Comparison of ENCODE assay signal across 17 cellular contexts in the genomic region with DNA sequence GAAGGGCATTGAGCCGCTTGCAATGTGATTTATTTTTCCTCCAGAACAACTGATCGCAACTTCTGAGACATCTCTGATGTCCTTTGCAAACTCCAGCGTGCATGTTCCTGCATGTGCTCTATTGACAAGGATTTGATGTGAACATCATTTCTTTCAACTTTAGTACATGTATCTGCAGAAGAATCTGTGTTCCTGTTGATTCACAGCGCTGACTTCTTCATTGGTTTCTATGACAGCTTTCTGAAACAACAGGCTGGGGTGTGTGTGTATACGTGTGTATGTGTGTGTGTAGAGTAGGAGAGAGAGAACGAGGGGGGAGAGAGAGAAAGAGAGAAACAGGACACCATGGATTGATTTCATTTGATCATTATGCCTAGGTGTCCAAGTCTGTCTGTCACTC. TPM values are rescaled to one million over a fixed set of nuclear protein-coding genes. Genes with fewer than 3 reads are reported as not detected.
DNase-seq lines count a peak whose midpoint lies in the region; ATAC-seq and TF ChIP-seq lines count a peak whose summit lies in the region.
"Had no signal": no experiment of that assay in that cellular context is flagged by ENCODE, and none has a peak within 500 bp of the region (broad histone marks: within the 10 kb centered on the region; RNA-seq: fewer than 3 reads in every experiment).

No MANE protein-coding gene starts in this region.

- H2AFZ ChIP-seq in GM23338 = peak overlapping the region; percentile 70; the same call in 1 of the 2 replicates
- H2AFZ ChIP-seq: GM23248 had no signal

- H3F3A ChIP-seq in GM23338 (replicated peaks; ENCODE audit: low read depth) = no peaks in the 10 kb centered on the region

- no peak for ATAC-seq in GM23338
- no peak for ATAC-seq in Right ventricle myocardium superior (ENCODE audit: poor library complexity)
- ATAC-seq: A549 had no signal

- H3K27me3 Mint-ChIP-seq in GM23338 (ENCODE audit: insufficient read depth, low read depth, poor library complexity) (peaks cover 2% of the 10 kb centered on the region), nephron progenitor cell (ENCODE audit: low read depth, poor library complexity) (no peaks in the 10 kb centered on the region)
- H3K27me3 Mint-ChIP-seq: CD4-positive, alpha-beta T cell had no signal

- intact Hi-C loops in uterus (cut with DNase I; ENCODE audit: low total_unique reads) = no loop called here
- intact Hi-C loops in Right ventricle myocardium superior (cut with DNase I) = no loop called here

- no peak overlapping the region for H3K27ac ChIP-seq in GM23338 (ENCODE audit: low read depth)
- H3K27ac ChIP-seq in epithelial cell of prostate = no peak overlapping the region
- H3K27ac ChIP-seq in uterus = no peak overlapping the region
- H3K27ac ChIP-seq: 22Rv1, A549, C4-2B, GM23248 had no signal

- H3K4me1 Mint-ChIP-seq in GM23338 = peaks cover 11% of the 10 kb centered on the region
- peaks cover 58% of the 10 kb centered on the region for H3K4me1 Mint-ChIP-seq in nephron progenitor cell

- no peaks in the 10 kb centered on the region for H4K20me1 ChIP-seq in GM23338 (replicated peaks; ENCODE audit: insufficient read depth)

- DNase-seq in DMS53 (lab: John Stamatoyannopoulos, UW) = peak; percentile 35
- no peak for DNase-seq in DMS53 treated with DMSO at 0.1 percent for 48 hours (lab: John Stamatoyannopoulos, UW; ENCODE audit: unreplicated experiment)
- no peak for DNase-seq in GM23338 (ENCODE audit: low spot score)
- peak; percentile 57 for DNase-seq in epithelial cell of prostate (ENCODE audit: low read depth, low spot score)
- DNase-seq in nephron progenitor cell = no peak
- no peak for DNase-seq in uterus
- DNase-seq in DMS153 (lab: John Stamatoyannopoulos, UW) = no peak
- DNase-seq in Right ventricle myocardium superior = no peak
- DNase-seq: AML-193; Caco-2; CD4-positive, alpha-beta T cell; GM23248; HCEC 1CT; IMR-90 had no signal

- H3K9me3 Mint-ChIP-seq in GM23338 (no peaks in the 10 kb centered on the region), nephron progenitor cell (no peaks in the 10 kb centered on the region)
- H3K9me3 Mint-ChIP-seq: CD4-positive, alpha-beta T cell had no signal

- H3K4me1 ChIP-seq in GM23338 (ENCODE audit: insufficient read depth) (peaks cover 5% of the 10 kb centered on the region; the same call in 1 of the 2 replicates), uterus (no peaks in the 10 kb centered on the region)

- no peak for TF ChIP-seq CTCF in GM23338 (conservative IDR thresholded peaks at IDR 0.05; ENCODE audit: low read depth in 2 of 2)
- no peak for TF ChIP-seq CTCF in nephron progenitor cell (IDR thresholded peaks at IDR 0.05)
- no peak for TF ChIP-seq CTCF in uterus (IDR thresholded peaks at IDR 0.05)

- H3K4me3 Mint-ChIP-seq in GM23338 = no peak overlapping the region
- H3K4me3 Mint-ChIP-seq in nephron progenitor cell = peak overlapping the region; percentile 43
- H3K4me3 Mint-ChIP-seq: CD4-positive, alpha-beta T cell had no signal

- H3K9me2 ChIP-seq in GM23338 (ENCODE audit: insufficient read depth) = no peaks in the 10 kb centered on the region

- no peak for TF ChIP-seq POLR2A in uterus (IDR thresholded peaks at IDR 0.05)

- no peak overlapping the region for H3K4me3 ChIP-seq in GM23338
- H3K4me3 ChIP-seq in uterus = no peak overlapping the region
- H3K4me3 ChIP-seq: A549, GM23248 had no signal

- H3K36me3 Mint-ChIP-seq in GM23338 (ENCODE audit: low read depth) (no peaks in the 10 kb centered on the region), nephron progenitor cell (ENCODE audit: low read depth) (no peaks in the 10 kb centered on the region)

- no peaks in the 10 kb centered on the region for H3K27me3 ChIP-seq in GM23338 (ENCODE audit: insufficient read depth)
- H3K27me3 ChIP-seq in uterus = no peaks in the 10 kb centered on the region

- no peaks in the 10 kb centered on the region for H3K79me2 ChIP-seq in GM23338 (replicated peaks; ENCODE audit: insufficient read depth)

- no peak overlapping the region for H3K27ac Mint-ChIP-seq in GM23338
- H3K27ac Mint-ChIP-seq in nephron progenitor cell = peak overlapping the region; percentile 15
- H3K27ac Mint-ChIP-seq: CD4-positive, alpha-beta T cell had no signal

- H3K9me3 ChIP-seq in uterus = no peaks in the 10 kb centered on the region
- H3K9me3 ChIP-seq: A549, Caco-2 had no signal

- H3K36me3 ChIP-seq in GM23338 (ENCODE audit: insufficient read depth) (no peaks in the 10 kb centered on the region), uterus (no peaks in the 10 kb centered on the region)

- H3K4me2 ChIP-seq in GM23338 = no peak overlapping the region
- H3K4me2 ChIP-seq: A549 had no signal

TF ChIP-seq in GM23338, 12 proteins besides CTCF, POLR2A, EP300 and RAD21 (continues in another document):
- TF ChIP-seq JUNB (IDR thresholded peaks at IDR 0.05; ENCODE audit: unreplicated experiment) = no peak
- TF ChIP-seq, protein P1, sequence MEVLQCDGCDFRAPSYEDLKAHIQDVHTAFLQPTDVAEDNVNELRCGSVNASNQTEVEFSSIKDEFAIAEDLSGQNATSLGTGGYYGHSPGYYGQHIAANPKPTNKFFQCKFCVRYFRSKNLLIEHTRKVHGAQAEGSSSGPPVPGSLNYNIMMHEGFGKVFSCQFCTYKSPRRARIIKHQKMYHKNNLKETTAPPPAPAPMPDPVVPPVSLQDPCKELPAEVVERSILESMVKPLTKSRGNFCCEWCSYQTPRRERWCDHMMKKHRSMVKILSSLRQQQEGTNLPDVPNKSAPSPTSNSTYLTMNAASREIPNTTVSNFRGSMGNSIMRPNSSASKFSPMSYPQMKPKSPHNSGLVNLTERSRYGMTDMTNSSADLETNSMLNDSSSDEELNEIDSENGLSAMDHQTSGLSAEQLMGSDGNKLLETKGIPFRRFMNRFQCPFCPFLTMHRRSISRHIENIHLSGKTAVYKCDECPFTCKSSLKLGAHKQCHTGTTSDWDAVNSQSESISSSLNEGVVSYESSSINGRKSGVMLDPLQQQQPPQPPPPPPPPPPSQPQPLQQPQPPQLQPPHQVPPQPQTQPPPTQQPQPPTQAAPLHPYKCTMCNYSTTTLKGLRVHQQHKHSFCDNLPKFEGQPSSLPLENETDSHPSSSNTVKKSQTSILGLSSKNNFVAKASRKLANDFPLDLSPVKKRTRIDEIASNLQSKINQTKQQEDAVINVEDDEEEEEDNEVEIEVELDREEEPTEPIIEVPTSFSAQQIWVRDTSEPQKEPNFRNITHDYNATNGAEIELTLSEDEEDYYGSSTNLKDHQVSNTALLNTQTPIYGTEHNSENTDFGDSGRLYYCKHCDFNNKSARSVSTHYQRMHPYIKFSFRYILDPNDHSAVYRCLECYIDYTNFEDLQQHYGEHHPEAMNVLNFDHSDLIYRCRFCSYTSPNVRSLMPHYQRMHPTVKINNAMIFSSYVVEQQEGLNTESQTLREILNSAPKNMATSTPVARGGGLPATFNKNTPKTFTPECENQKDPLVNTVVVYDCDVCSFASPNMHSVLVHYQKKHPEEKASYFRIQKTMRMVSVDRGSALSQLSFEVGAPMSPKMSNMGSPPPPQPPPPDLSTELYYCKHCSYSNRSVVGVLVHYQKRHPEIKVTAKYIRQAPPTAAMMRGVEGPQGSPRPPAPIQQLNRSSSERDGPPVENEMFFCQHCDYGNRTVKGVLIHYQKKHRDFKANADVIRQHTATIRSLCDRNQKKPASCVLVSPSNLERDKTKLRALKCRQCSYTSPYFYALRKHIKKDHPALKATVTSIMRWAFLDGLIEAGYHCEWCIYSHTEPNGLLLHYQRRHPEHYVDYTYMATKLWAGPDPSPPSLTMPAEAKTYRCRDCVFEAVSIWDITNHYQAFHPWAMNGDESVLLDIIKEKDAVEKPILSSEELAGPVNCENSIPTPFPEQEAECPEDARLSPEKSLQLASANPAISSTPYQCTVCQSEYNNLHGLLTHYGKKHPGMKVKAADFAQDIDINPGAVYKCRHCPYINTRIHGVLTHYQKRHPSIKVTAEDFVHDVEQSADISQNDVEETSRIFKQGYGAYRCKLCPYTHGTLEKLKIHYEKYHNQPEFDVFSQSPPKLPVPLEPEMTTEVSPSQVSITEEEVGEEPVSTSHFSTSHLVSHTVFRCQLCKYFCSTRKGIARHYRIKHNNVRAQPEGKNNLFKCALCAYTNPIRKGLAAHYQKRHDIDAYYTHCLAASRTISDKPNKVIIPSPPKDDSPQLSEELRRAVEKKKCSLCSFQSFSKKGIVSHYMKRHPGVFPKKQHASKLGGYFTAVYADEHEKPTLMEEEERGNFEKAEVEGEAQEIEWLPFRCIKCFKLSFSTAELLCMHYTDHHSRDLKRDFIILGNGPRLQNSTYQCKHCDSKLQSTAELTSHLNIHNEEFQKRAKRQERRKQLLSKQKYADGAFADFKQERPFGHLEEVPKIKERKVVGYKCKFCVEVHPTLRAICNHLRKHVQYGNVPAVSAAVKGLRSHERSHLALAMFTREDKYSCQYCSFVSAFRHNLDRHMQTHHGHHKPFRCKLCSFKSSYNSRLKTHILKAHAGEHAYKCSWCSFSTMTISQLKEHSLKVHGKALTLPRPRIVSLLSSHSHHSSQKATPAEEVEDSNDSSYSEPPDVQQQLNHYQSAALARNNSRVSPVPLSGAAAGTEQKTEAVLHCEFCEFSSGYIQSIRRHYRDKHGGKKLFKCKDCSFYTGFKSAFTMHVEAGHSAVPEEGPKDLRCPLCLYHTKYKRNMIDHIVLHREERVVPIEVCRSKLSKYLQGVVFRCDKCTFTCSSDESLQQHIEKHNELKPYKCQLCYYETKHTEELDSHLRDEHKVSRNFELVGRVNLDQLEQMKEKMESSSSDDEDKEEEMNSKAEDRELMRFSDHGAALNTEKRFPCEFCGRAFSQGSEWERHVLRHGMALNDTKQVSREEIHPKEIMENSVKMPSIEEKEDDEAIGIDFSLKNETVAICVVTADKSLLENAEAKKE (CRISPR knock-in tag; IDR thresholded peaks at IDR 0.05) = no peak
- TF ChIP-seq POLR2AphosphoS5 (IDR thresholded peaks at IDR 0.05; ENCODE audit: low read depth) = no peak
- TF ChIP-seq STAT1 (IDR thresholded peaks at IDR 0.05; ENCODE audit: unreplicated experiment) = no peak
- TF ChIP-seq EZH2phosphoT487 (IDR thresholded peaks at IDR 0.05; ENCODE audit: unreplicated experiment) = no peak
- TF ChIP-seq CREB1 (CRISPR knock-in tag; IDR thresholded peaks at IDR 0.05; ENCODE audit: low read depth) = no peak
- no peak for TF ChIP-seq ZNF114 (CRISPR knock-in tag; IDR thresholded peaks at IDR 0.05)

RNA-seq across cellular contexts. Expression of a gene that starts 56.7 kb away (rescaled TPM):
- total RNA-seq in GM23338 (2014; rRNA removed; shearing (Covaris generic)) = 14.3 and 24.5 TPM in 2 replicates
- 19.9 and 22.2 TPM in 2 replicates for polyA plus RNA-seq in GM23338 (2016; fragmentation: Nextera tagmentation; extraction: Ambion mirVana)
- total RNA-seq in uterus (1 to 10 TPM; 1.5 to 4.7 (median 2.5) TPM), Right ventricle myocardium superior (4.4 TPM)
- total RNA-seq: GM23248, IMR-90 had no signal
- polyA plus RNA-seq: GM23248 had no signal

Comparison
In these comparisons a context has a peak if more than half of its experiments do, and no peak if none do; other contexts are left out.
1. DNase-seq: peak in DMS53 (single experiment) and epithelial cell of prostate (single experiment); none in DMS53 treated with DMSO at 0.1 percent for 48 hours (single experiment), GM23338 (single experiment), nephron progenitor cell (single experiment), uterus (0 of 2), DMS153 (single experiment) and Right ventricle myocardium superior (single experiment).